ENCODE assay signal across 23 cellular contexts in genomic region chr10:71562181-71562580, GRCh38.
"Had no signal": no experiment of that assay in that cellular context is flagged by ENCODE, and none has a peak within 500 bp of the region (broad histone marks: within the 10 kb centered on the region; RNA-seq: fewer than 3 reads in every experiment).

No MANE protein-coding gene starts in this region.

- FAIRE-seq: colon, endothelial cell of umbilical vein, frontal cortex, kidney had no signal

- H3K27me3 ChIP-seq: esophagus muscularis mucosa, gastroesophageal sphincter had no signal

- H3K4me2 ChIP-seq: hepatocyte had no signal

- ATAC-seq: foreskin keratinocyte, gastroesophageal sphincter, left lung, left ventricle myocardium superior, lower lobe of right lung, mucosa of descending colon had no signal

- H3K9me3 ChIP-seq: esophagus muscularis mucosa, gastroesophageal sphincter, heart left ventricle, left lung, lower lobe of right lung, mucosa of descending colon had no signal

- H3K27ac ChIP-seq: coronary artery, dorsolateral prefrontal cortex, esophagus muscularis mucosa, foreskin keratinocyte, gastroesophageal sphincter, heart left ventricle, hepatocyte, left lung, lower lobe of right lung had no signal

- H3K4me1 ChIP-seq: esophagus muscularis mucosa, foreskin keratinocyte, gastroesophageal sphincter, left lung, lower lobe of right lung had no signal

- DNase-seq: dermis blood vessel endothelial cell; dorsolateral prefrontal cortex; effector CD4-positive, alpha-beta T cell; effector memory CD4-positive, alpha-beta T cell; foreskin keratinocyte; heart left ventricle; hypothalamus; immature natural killer cell; islet precursor cell; kidney; kidney glomerular epithelial cell; left lung; left ventricle myocardium superior; lower lobe of right lung; mesenchymal stem cell; mucosa of descending colon had no signal

- H3K36me3 ChIP-seq: esophagus muscularis mucosa, heart left ventricle, left lung, lower lobe of right lung had no signal

- H3K4me3 ChIP-seq: coronary artery, dorsolateral prefrontal cortex, esophagus muscularis mucosa, gastroesophageal sphincter, heart left ventricle, hepatocyte, left lung, lower lobe of right lung, mucosa of descending colon had no signal

- H3K79me2 ChIP-seq: hepatocyte had no signal

- H2AFZ ChIP-seq: hepatocyte had no signal
